20 cellular contexts compared by ENCODE assay signal in genomic region chr2:109133746-109134145, GRCh38.
"Had no signal": no experiment of that assay in that cellular context is flagged by ENCODE, and none has a peak within 500 bp of the region (broad histone marks: within the 10 kb centered on the region; RNA-seq: fewer than 3 reads in every experiment).

No MANE protein-coding gene starts in this region.

- H3K9me3 ChIP-seq: heart left ventricle, pancreas, suprapubic skin, thyroid gland, upper lobe of left lung, uterus had no signal

- H3K36me3 ChIP-seq: heart left ventricle, pancreas, suprapubic skin, thyroid gland, upper lobe of left lung, uterus had no signal

- H3K4me3 ChIP-seq: heart left ventricle, pancreas, smooth muscle cell, suprapubic skin, thyroid gland, upper lobe of left lung, uterus had no signal

- H3K27me3 ChIP-seq: pancreas, thyroid gland, uterus had no signal

- H3K4me1 ChIP-seq: pancreas, uterus had no signal

- DNase-seq: cortex of kidney; dorsolateral prefrontal cortex; effector CD8-positive, alpha-beta T cell; heart left ventricle; hippocampal formation; kidney glomerular epithelial cell; mesendoderm; naive thymus-derived CD8-positive, alpha-beta T cell; pancreas; right cardiac atrium; stimulated activated CD4-positive, alpha-beta T cell treated with anti-CD3 and anti-CD28 coated beads, Interleukin-2, amount 100 ng/mL, for 48 hours; stimulated activated naive CD8-positive, alpha-beta T cell treated with anti-CD3 and anti-CD28 coated beads, Interleukin-15, Interleukin-2, amounts not matched to agents 100 U/mL and 50 U/mL, for 24 hours; thyroid gland; upper lobe of left lung; uterus had no signal

- ATAC-seq: heart left ventricle; naive thymus-derived CD8-positive, alpha-beta T cell; pancreas; right cardiac atrium; stimulated activated effector memory CD8-positive, alpha-beta T cell treated with anti-CD3 and anti-CD28 coated beads, Interleukin-12 subunit alpha, Interleukin-12 subunit beta, amount 100 ng/mL, for 72 hours; stimulated activated naive CD8-positive, alpha-beta T cell treated with anti-CD3 and anti-CD28 coated beads, Interleukin-15, Interleukin-2, amounts not matched to agents 100 U/mL and 50 U/mL, for 24 hours had no signal

- H3K4me2 ChIP-seq: smooth muscle cell had no signal

- H3K27ac ChIP-seq: heart left ventricle, pancreas, suprapubic skin, thyroid gland, upper lobe of left lung, uterus had no signal

- FAIRE-seq: frontal cortex, islet of Langerhans, pancreas had no signal
